ENCODE assay signal across 36 cellular contexts in genomic region chr1:47280142-47280541, GRCh38. TPM values are rescaled to one million over a fixed set of nuclear protein-coding genes. Genes with fewer than 3 reads are reported as not detected.
DNase-seq lines count a peak whose midpoint lies in the region; ATAC-seq, FAIRE-seq and TF ChIP-seq lines count a peak whose summit lies in the region.
"Had no signal": no experiment of that assay in that cellular context is flagged by ENCODE, and none has a peak within 500 bp of the region (broad histone marks: within the 10 kb centered on the region; RNA-seq: fewer than 3 reads in every experiment).

No MANE protein-coding gene starts in this region.

- H3K36me3 Mint-ChIP-seq in mesothelial cell of epicardium (peaks cover 4% of the 10 kb centered on the region), H9 (ENCODE audit: insufficient read depth in 1 of 3, low read depth in 3 of 3) (peaks cover 21 to 57% (median 45%) of the 10 kb centered on the region in 3 experiments)

- H4K8ac ChIP-seq in H9 (replicated peaks; ENCODE audit: insufficient read length, low read depth, low read length): no peak overlapping the region

- no peaks in the 10 kb centered on the region for H3K79me1 ChIP-seq in H9 (ENCODE audit: insufficient read depth, low read depth, low read length, poor library complexity, severe bottlenecking)

- H3K4me2 ChIP-seq in H9 (ENCODE audit: insufficient read depth, insufficient read length, low read length): no peak overlapping the region
- H3K4me2 ChIP-seq: A549; BLaER1 treated with 17β-estradiol and CSF1 and Interleukin-3, amounts not matched to agents 10 nM and 100 nM; GM23338; hepatocyte had no signal

- H3K27me3 ChIP-seq in bronchial epithelial cell (ENCODE audit: control insufficient read depth, insufficient read depth, low read length) (no peaks in the 10 kb centered on the region), foreskin keratinocyte (no peaks in the 10 kb centered on the region), H9 (ENCODE audit: insufficient read depth, low read length) (no peaks in the 10 kb centered on the region)
- H3K27me3 ChIP-seq: BLaER1 treated with 17β-estradiol and CSF1 and Interleukin-3, amounts not matched to agents 10 nM and 100 nM; hepatocyte; ovary; Peyer's patch; SJCRH30; spleen had no signal

- no peak overlapping the region for H3K4ac ChIP-seq in H9 (ENCODE audit: low read depth, low read length)

- H3K4me1 ChIP-seq in foreskin keratinocyte (no peaks in the 10 kb centered on the region), H9 (ENCODE audit: insufficient read depth, low read length) (no peaks in the 10 kb centered on the region)
- H3K4me1 ChIP-seq: A549; BLaER1 treated with 17β-estradiol and CSF1 and Interleukin-3, amounts not matched to agents 10 nM and 100 nM; Peyer's patch; SJCRH30; spleen had no signal

- H2BK120ac ChIP-seq in H9 (ENCODE audit: low read depth, low read length, poor library complexity, severe bottlenecking): no peak overlapping the region

- no peak overlapping the region for H4K91ac ChIP-seq in H9 (ENCODE audit: insufficient read length, low read depth, low read length)

- H3K23ac ChIP-seq in H9 (ENCODE audit: insufficient read length, low read depth, low read length): no peak overlapping the region

- no peak overlapping the region for H2AK5ac ChIP-seq in H9 (ENCODE audit: insufficient read length, low read length)

- no peaks in the 10 kb centered on the region for H3K4me1 Mint-ChIP-seq in mesothelial cell of epicardium
- no peaks in the 10 kb centered on the region for H3K4me1 Mint-ChIP-seq in H9
- H3K4me1 Mint-ChIP-seq: GM23338, nephron had no signal

- FAIRE-seq in bronchial epithelial cell (lab: Jason Lieb, UNC): no peak
- FAIRE-seq: A549, astrocyte, G401.6, urothelium cell line had no signal

- DNase-seq in AG10803 (ENCODE audit: low read depth): peak; percentile 60
- peak; percentile 25 for DNase-seq in HCEC 1CT
- peak; percentile 45 for DNase-seq in bronchial epithelial cell (ENCODE audit: low read depth)
- peak in 1 of 2 donors; percentile 68 for DNase-seq in foreskin keratinocyte
- no peak for DNase-seq in SKM-1 treated with dmso at 0.1 percent for 144 hours (lab: John Stamatoyannopoulos, UW; ENCODE audit: unreplicated experiment)
- no peak for DNase-seq in mesothelial cell of epicardium (ENCODE audit: low spot score in 2 of 2, unreplicated experiment in 2 of 2)
- no peak for DNase-seq in COLO829 (ENCODE audit: low spot score)
- DNase-seq in H9: no peak
- DNase-seq: activated CD4-positive, alpha-beta T cell treated with anti-CD3 and anti-CD28 coated beads for 48 hours; activated gamma-delta T cell; activated T-cell treated with anti-CD3 and anti-CD28 coated beads, Interleukin-2, amount 50 U/mL, for 1 hour; caudate nucleus; cortex of kidney; effector memory CD4-positive, alpha-beta T cell; left cardiac atrium; NCI-H1048; NCI-H1694; NCI-H446 treated with DMSO at 0.1 percent for 48 hours; NCI-H774; ovary; Peyer's patch; right cardiac atrium; SJCRH30; spleen; stimulated activated CD4-positive, alpha-beta T cell treated with anti-CD3 and anti-CD28 coated beads, Interleukin-2, amount 100 ng/mL, for 24 hours had no signal

- no peaks in the 10 kb centered on the region for H3K27me3 Mint-ChIP-seq in mesothelial cell of epicardium (ENCODE audit: low read depth)
- no peaks in the 10 kb centered on the region for H3K27me3 Mint-ChIP-seq in H9 (ENCODE audit: low read depth)
- H3K27me3 Mint-ChIP-seq: stimulated activated naive CD8-positive, alpha-beta T cell treated with anti-CD3 and anti-CD28 coated beads, Interleukin-15, Interleukin-2, amounts not matched to agents 100 ng/mL and 50 ng/mL, for 24 hours had no signal

- H4K20me1 ChIP-seq in H9 (ENCODE audit: control insufficient read depth, insufficient read depth, insufficient read length): no peaks in the 10 kb centered on the region

- H2BK20ac ChIP-seq in H9 (ENCODE audit: low read depth, low read length, poor library complexity, severe bottlenecking): no peak overlapping the region

- H3T11ph ChIP-seq in H9 (ENCODE audit: low read length): no peak overlapping the region

- no CpG with 5 or more reads among the region's 3 CpGs for WGBS in H9 (ENCODE audit: extremely low coverage, insufficient read length, low lambda C conversion rate)

- H3K27ac Mint-ChIP-seq in mesothelial cell of epicardium: no peak overlapping the region
- H3K27ac Mint-ChIP-seq in H9: no peak overlapping the region
- H3K27ac Mint-ChIP-seq: GM23338; stimulated activated naive CD8-positive, alpha-beta T cell treated with anti-CD3 and anti-CD28 coated beads, Interleukin-15, Interleukin-2, amounts not matched to agents 100 ng/mL and 50 ng/mL, for 24 hours had no signal

- H3K9me3 Mint-ChIP-seq in mesothelial cell of epicardium (no peaks in the 10 kb centered on the region), H9 (no peaks in the 10 kb centered on the region)
- H3K9me3 Mint-ChIP-seq: GM23338; nephron; stimulated activated naive CD8-positive, alpha-beta T cell treated with anti-CD3 and anti-CD28 coated beads, Interleukin-15, Interleukin-2, amounts not matched to agents 100 ng/mL and 50 ng/mL, for 24 hours had no signal

- ATAC-seq in foreskin keratinocyte: peak; percentile 67
- ATAC-seq: A549, GM23338, left cardiac atrium, right cardiac atrium had no signal

- no peak overlapping the region for H2BK12ac ChIP-seq in H9 (ENCODE audit: insufficient read length, low read depth, low read length)

- no peaks in the 10 kb centered on the region for H3K36me3 ChIP-seq in bronchial epithelial cell (ENCODE audit: control insufficient read depth, insufficient read depth, low read length)
- H3K36me3 ChIP-seq: ovary, Peyer's patch, thoracic aorta had no signal

- no peaks in the 10 kb centered on the region for H3K23me2 ChIP-seq in H9 (ENCODE audit: insufficient read length, low read depth, low read length, poor library complexity, severe bottlenecking)

- TF ChIP-seq CTCF in AG10803 (conservative IDR thresholded peaks at IDR 0.05; ENCODE audit: low read length) (no peak), bronchial epithelial cell (IDR thresholded peaks at IDR 0.05; ENCODE audit: insufficient read depth, low read length, severe bottlenecking) (no peak), foreskin keratinocyte (conservative IDR thresholded peaks at IDR 0.05) (no peak), mesothelial cell of epicardium (IDR thresholded peaks at IDR 0.05; ENCODE audit: unreplicated experiment) (no peak), H9 (conservative IDR thresholded peaks at IDR 0.05) (no peak)

- no peak overlapping the region for H2BK15ac ChIP-seq in H9 (ENCODE audit: low read depth, low read length)

- H2AFZ ChIP-seq in H9 (ENCODE audit: low read length): no peak overlapping the region
- H2AFZ ChIP-seq: GM23338, hepatocyte had no signal

- H3K18ac ChIP-seq in H9 (ENCODE audit: insufficient read length, low read depth, low read length): no peak overlapping the region

- no peaks in the 10 kb centered on the region for H3K9me3 ChIP-seq in H9 (ENCODE audit: control insufficient read depth, low read depth, low read length)
- H3K9me3 ChIP-seq: A549; BLaER1 treated with 17β-estradiol and CSF1 and Interleukin-3, amounts not matched to agents 10 nM and 100 nM; ovary; Peyer's patch; SJCRH30; spleen; thoracic aorta had no signal

- H3K27ac ChIP-seq in foreskin keratinocyte (no peak overlapping the region), H9 (ENCODE audit: insufficient read length, low read depth, low read length) (no peak overlapping the region)
- H3K27ac ChIP-seq: A549; BLaER1 treated with 17β-estradiol and CSF1 and Interleukin-3, amounts not matched to agents 10 nM and 100 nM; hepatocyte; ovary; Peyer's patch; SJCRH30; spleen; thoracic aorta had no signal

- no peaks in the 10 kb centered on the region for H3K79me2 ChIP-seq in H9 (ENCODE audit: insufficient read depth, low read length)

- H3K4me3 ChIP-seq in AG10803 (ENCODE audit: low read length) (no peak overlapping the region), bronchial epithelial cell (ENCODE audit: low read depth, low read length) (no peak overlapping the region)
- H3K4me3 ChIP-seq: A549; BLaER1 treated with 17β-estradiol and CSF1 and Interleukin-3, amounts not matched to agents 10 nM and 100 nM; GM23338; hepatocyte; ovary; Peyer's patch; SJCRH30; spleen; thoracic aorta had no signal

- no peak overlapping the region for H3K14ac ChIP-seq in H9 (ENCODE audit: insufficient read depth, low read length)

- no peak overlapping the region for H2BK5ac ChIP-seq in H9 (ENCODE audit: insufficient read length, low read length)

- H3K9ac ChIP-seq in H9 (ENCODE audit: extremely low read depth, insufficient read length, low read length): no peak overlapping the region
- H3K9ac ChIP-seq: BLaER1 treated with 17β-estradiol and CSF1 and Interleukin-3, amounts not matched to agents 10 nM and 100 nM had no signal

- H3K4me3 Mint-ChIP-seq in mesothelial cell of epicardium (no peak overlapping the region), H9 (no peak overlapping the region)
- H3K4me3 Mint-ChIP-seq: GM23338; nephron; stimulated activated naive CD8-positive, alpha-beta T cell treated with anti-CD3 and anti-CD28 coated beads, Interleukin-15, Interleukin-2, amounts not matched to agents 100 ng/mL and 50 ng/mL, for 24 hours had no signal

- H4K5ac ChIP-seq in H9 (ENCODE audit: insufficient read length, low read depth, low read length): no peak overlapping the region

- H3K56ac ChIP-seq in H9 (ENCODE audit: insufficient read length, low read depth, low read length): no peak overlapping the region

RNA-seq across cellular contexts. Expression of gene STIL, which starts 33.8 kb away (rescaled TPM):
- total RNA-seq in bronchial epithelial cell: 0.64 and 0.79 TPM in 2 replicates
- 21.1 and 23.0 TPM in 2 replicates for total RNA-seq in foreskin keratinocyte
- polyA plus RNA-seq in foreskin keratinocyte: 4.5 and 6.7 TPM in 2 replicates
- 10.2 to 12.4 TPM (median 12.3 TPM) in 3 replicates for total RNA-seq in mesothelial cell of epicardium
- total RNA-seq in H9 (2021): 26.6 and 26.9 TPM in 2 replicates

RNA-seq across cellular contexts. Expression of gene TAL1, which starts 48.1 kb away (rescaled TPM):
- total RNA-seq in bronchial epithelial cell (under 0.01 TPM in 1 of 2 replicates, not detected in the other), foreskin keratinocyte (not detected in 2 replicates), mesothelial cell of epicardium (0.09 to 0.24 TPM in 2 of 3 replicates, not detected in the other), H9 (2021) (0.04 TPM in 1 of 2 replicates, not detected in the other)
- polyA plus RNA-seq in foreskin keratinocyte: not detected in 2 replicates
- total RNA-seq: GM23338, HT-29 had no signal
- polyA plus RNA-seq: A549, GM23338, hepatocyte had no signal

RNA-seq across cellular contexts. Expression of gene CMPK1, which starts 53.4 kb away (rescaled TPM):
- total RNA-seq in bronchial epithelial cell: 79.8 and 94.5 TPM in 2 replicates
- 79.4 and 80.3 TPM in 2 replicates for total RNA-seq in foreskin keratinocyte
- polyA plus RNA-seq in foreskin keratinocyte: 39.9 and 46.3 TPM in 2 replicates
- total RNA-seq in mesothelial cell of epicardium: 36.9 to 41.2 TPM (median 39.2 TPM) in 3 replicates
- total RNA-seq in H9 (2021): 26.3 and 28.7 TPM in 2 replicates

Comparison
In these comparisons a context has a peak if more than half of its experiments do, and no peak if none do; other contexts are left out.
1. DNase-seq: peak in AG10803 (single experiment), HCEC 1CT (single experiment) and bronchial epithelial cell (single experiment); none in SKM-1 treated with dmso at 0.1 percent for 144 hours (single experiment), mesothelial cell of epicardium (0 of 2), COLO829 (single experiment) and H9 (single experiment).